ENCODE assay signal across 27 cellular contexts in the genomic region with DNA sequence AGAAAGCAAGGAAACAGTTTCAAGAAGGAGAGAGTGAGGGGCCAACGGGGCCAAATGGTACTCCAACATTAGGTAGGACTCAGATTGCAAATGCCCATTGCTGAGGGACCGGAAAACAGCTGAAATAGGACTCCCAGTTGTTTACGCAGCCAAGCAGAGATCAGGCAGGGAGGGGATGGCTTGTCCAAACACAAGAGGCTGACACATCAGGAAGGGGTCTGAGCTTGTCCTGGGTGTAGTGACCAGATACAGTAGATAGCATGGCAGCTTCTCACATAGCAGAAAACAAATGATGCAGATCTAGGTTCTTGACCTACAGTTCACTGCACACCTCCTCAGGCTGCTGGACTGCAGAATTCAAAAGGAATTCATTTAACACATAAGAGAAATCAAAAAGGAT.
A peak's percentile ranks its signal among the peaks of the same experiment; 100 is the strongest.
DNase-seq lines count a peak whose midpoint lies in the region; ATAC-seq, FAIRE-seq and TF ChIP-seq lines count a peak whose summit lies in the region.
"Had no signal": no experiment of that assay in that cellular context is flagged by ENCODE, and none has a peak within 500 bp of the region (broad histone marks: within the 10 kb centered on the region; RNA-seq: fewer than 3 reads in every experiment).

No MANE protein-coding gene starts in this region.

- H3K9me3 ChIP-seq in tibial artery, result no peaks in the 10 kb centered on the region
- H3K9me3 ChIP-seq: mucosa of descending colon, neutrophil, tibial nerve had no signal

- H3K27me3 ChIP-seq in tibial artery, result no peaks in the 10 kb centered on the region
- H3K27me3 ChIP-seq: neutrophil, tibial nerve had no signal

- H3K27ac ChIP-seq in coronary artery (peak overlapping the region; percentile 22 to 58), tibial artery (peak overlapping the region; percentile 35 to 60), caudate nucleus (ENCODE audit: low read depth, low read length) (no peak overlapping the region)
- H3K27ac ChIP-seq: left ventricle myocardium inferior, neutrophil, tibial nerve, VCaP had no signal

- intact Hi-C loops in tibial artery (cut with DNase I; ENCODE audit: low total_unique reads), result no loop called here

- no peak for TF ChIP-seq CTCF in coronary artery (IDR thresholded peaks at IDR 0.05)
- no peak for TF ChIP-seq CTCF in tibial artery (IDR thresholded peaks at IDR 0.05)

- H3K36me3 ChIP-seq in tibial artery, result no peaks in the 10 kb centered on the region
- H3K36me3 ChIP-seq: left ventricle myocardium inferior, neutrophil, tibial nerve had no signal

- ATAC-seq in HG02938 (IDR thresholded peaks at IDR 0.05; ENCODE audit: unreplicated experiment), result no peak
- ATAC-seq: mucosa of descending colon had no signal

- peak; percentile 45 for DNase-seq in HTR-8/SVneo (ENCODE audit: insufficient read length, low spot score)
- no peak for DNase-seq in coronary artery (ENCODE audit: low spot score)
- peak; percentile 87 for DNase-seq in kidney glomerular epithelial cell (lab: John Stamatoyannopoulos, UW)
- no peak for DNase-seq in tibial artery
- DNase-seq in NCI-H1436 (lab: John Stamatoyannopoulos, UW), result no peak
- DNase-seq in caudate nucleus (lab: John Stamatoyannopoulos, UW), result no peak
- DNase-seq: activated CD4-positive, alpha-beta T cell treated with anti-CD3 and anti-CD28 coated beads, Interleukin-2, amount 50 U/mL, for 4 hours; activated naive CD4-positive, alpha-beta T cell; activated T-cell treated with anti-CD3 and anti-CD28 coated beads for 4 hours; AML-193; anterior cingulate cortex; DMS79 treated with DMSO at 0.1 percent for 48 hours; HCEC 1CT; left ventricle myocardium inferior; MM.1S; mucosa of descending colon; NCI-H146; NCI-H2171 treated with DMSO at 0.1 percent for 48 hours; NCI-H69; retina; SIG-M5; stimulated activated naive CD4-positive, alpha-beta T cell had no signal

- no peak for FAIRE-seq in HTR-8/SVneo (lab: Jason Lieb, UNC)
- FAIRE-seq: colon had no signal

- no peak overlapping the region for H3K4me3 ChIP-seq in coronary artery
- H3K4me3 ChIP-seq in tibial artery, result no peak overlapping the region
- H3K4me3 ChIP-seq: left ventricle myocardium inferior, mucosa of descending colon, tibial nerve had no signal

- H3K4me1 ChIP-seq in tibial artery, result peaks cover 0 to 22% (median 2%) of the 10 kb centered on the region in 4 donors
- H3K4me1 ChIP-seq: left ventricle myocardium inferior, tibial nerve had no signal

Comparison
In these comparisons a context has a peak if more than half of its experiments do, and no peak if none do; other contexts are left out.
1. DNase-seq: peak in HTR-8/SVneo (single experiment) and kidney glomerular epithelial cell (single experiment); none in coronary artery (single experiment), tibial artery (0 of 2), NCI-H1436 (single experiment) and caudate nucleus (0 of 61).